Comparison of ENCODE assay signal across 8 cellular contexts in genomic region chr12:14629832-14630688, GRCh38.
DNase-seq lines count a peak whose midpoint lies in the region; ATAC-seq and TF ChIP-seq lines count a peak whose summit lies in the region.

No MANE protein-coding gene starts in this region.

- intact Hi-C loops in sciatic nerve (cut with DNase I), result no loop called here

- DNase-seq in GM13977 (ENCODE audit: low spot score), result peak; percentile 52
- peak; percentile 76 to 92 (median 83) for DNase-seq in NCI-H1417 (lab: John Stamatoyannopoulos, UW)
- DNase-seq in T follicular helper cell (ENCODE audit: low read depth), result peak; percentile 36
- DNase-seq in amniotic epithelial cell (ENCODE audit: low read depth), result peak; percentile 62
- DNase-seq in right atrium auricular region (ENCODE audit: low spot score), result peak; percentile 79
- peak; percentile 79 for DNase-seq in sciatic nerve (ENCODE audit: low spot score)
- no peak for DNase-seq in KG1 (lab: John Stamatoyannopoulos, UW)

- no peaks in the 10 kb centered on the region for H3K9me3 ChIP-seq in right atrium auricular region

- TF ChIP-seq CTCF in GM13977 (IDR thresholded peaks at IDR 0.05; ENCODE audit: extremely low read depth, insufficient read depth, missing control alignments), result peak; percentile 97
- peak; percentile 95 to 96 for TF ChIP-seq CTCF in right atrium auricular region (IDR thresholded peaks at IDR 0.05)

- H3K36me3 ChIP-seq in right atrium auricular region, result no peaks in the 10 kb centered on the region

- no peaks in the 10 kb centered on the region for H3K27me3 ChIP-seq in right atrium auricular region

- H3K27ac ChIP-seq in right atrium auricular region, result no peak overlapping the region

- no peak overlapping the region for H3K4me3 ChIP-seq in right atrium auricular region

- no peaks in the 10 kb centered on the region for H3K4me1 ChIP-seq in right atrium auricular region

- in situ Hi-C loops in GM13977 (cut with MboI; ENCODE audit: low pct_unique_long_range_greater_than_20kb, low sequenced_read_pairs, unreplicated experiment), result loop anchor here (10.0 kb wide), 1 partner anchor 115 kb away; no protein-coding TSS in a partner anchor

- ATAC-seq in HG02678 (IDR thresholded peaks at IDR 0.05; ENCODE audit: unreplicated experiment) (peak; percentile 94), sciatic nerve (peak; percentile 97)
